8 cellular contexts compared by ENCODE assay signal in the genomic region with DNA sequence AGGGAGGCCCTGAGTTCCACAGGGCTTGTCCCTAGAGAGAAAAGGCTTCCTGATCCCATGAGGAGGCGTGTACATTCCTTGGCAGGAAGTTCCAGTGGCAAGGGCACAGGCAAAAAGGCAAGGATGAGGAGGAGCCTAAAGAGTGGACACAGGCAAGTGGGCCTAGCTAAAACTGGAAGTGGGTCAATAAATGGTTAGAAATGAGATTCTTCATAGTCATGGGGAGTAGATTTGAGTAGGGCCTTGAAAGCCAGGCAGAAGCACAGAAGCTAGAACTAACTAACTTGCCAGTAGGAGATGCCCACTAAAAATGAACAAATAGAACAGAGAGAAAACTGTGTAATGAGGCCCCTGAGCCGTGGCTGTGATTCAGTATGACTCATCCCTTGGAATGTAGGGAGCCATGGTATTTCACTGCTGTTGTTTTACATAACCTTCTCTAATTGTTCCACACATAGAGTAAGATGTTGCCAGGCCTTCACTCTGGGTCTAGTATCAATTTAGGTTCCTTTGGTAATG. TPM values are rescaled to one million over a fixed set of nuclear protein-coding genes. Genes with fewer than 3 reads are reported as not detected.
DNase-seq lines count a peak whose midpoint lies in the region; ATAC-seq, FAIRE-seq and TF ChIP-seq lines count a peak whose summit lies in the region.

No MANE protein-coding gene starts in this region.

- no peaks in the 10 kb centered on the region for H3K9me3 Mint-ChIP-seq in brain

- no peaks in the 10 kb centered on the region for H4K20me1 ChIP-seq in MM.1S (ENCODE audit: insufficient read depth, low read length)

- H3K4me1 ChIP-seq in suprapubic skin (peaks cover 20% of the 10 kb centered on the region), MM.1S (ENCODE audit: low read length) (no peaks in the 10 kb centered on the region)

- no peak overlapping the region for H3K4me3 Mint-ChIP-seq in brain

- H3K27ac ChIP-seq in suprapubic skin (peak overlapping the region; percentile 72), MM.1S (ENCODE audit: low read length) (no peak overlapping the region)

- TF ChIP-seq CTCF in brain (conservative IDR thresholded peaks at IDR 0.05) (no peak), suprapubic skin (IDR thresholded peaks at IDR 0.05) (no peak), MM.1S (IDR thresholded peaks at IDR 0.05; ENCODE audit: low read length) (no peak)

- H3K4me3 ChIP-seq in suprapubic skin (no peak overlapping the region), MM.1S (ENCODE audit: low read length) (no peak overlapping the region), H7 (ENCODE audit: insufficient read depth, low read depth, low read length) (no peak overlapping the region)

- H3K9ac ChIP-seq in MM.1S (ENCODE audit: low read length): no peak overlapping the region

- H2AFZ ChIP-seq in MM.1S (ENCODE audit: low read length): no peak overlapping the region

- no peak overlapping the region for H3K4me2 ChIP-seq in MM.1S (ENCODE audit: low read depth, low read length)

- H3K36me3 Mint-ChIP-seq in brain: peaks cover 31% of the 10 kb centered on the region

- no peak for TF ChIP-seq POLR2A in suprapubic skin (IDR thresholded peaks at IDR 0.05)

- peak; percentile 86 for DNase-seq in HTR-8/SVneo (ENCODE audit: insufficient read length, low spot score)
- peak; percentile 68 for DNase-seq in inferior parietal cortex (ENCODE audit: extremely low spot score)
- DNase-seq in suprapubic skin (ENCODE audit: low spot score in 2 of 2): no peak
- no peak for DNase-seq in MM.1S
- DNase-seq in H7: no peak

- peaks cover 15% of the 10 kb centered on the region for H3K4me1 Mint-ChIP-seq in brain

- H3K27me3 Mint-ChIP-seq in brain: no peaks in the 10 kb centered on the region

- no peaks in the 10 kb centered on the region for H3K36me3 ChIP-seq in suprapubic skin
- H3K36me3 ChIP-seq in MM.1S (replicated peaks; ENCODE audit: insufficient read depth, low read length): no peaks in the 10 kb centered on the region
- peaks cover 7% of the 10 kb centered on the region for H3K36me3 ChIP-seq in H7 (replicated peaks; ENCODE audit: control insufficient read depth, insufficient read depth, low read length)

- H3F3A ChIP-seq in MM.1S (ENCODE audit: insufficient read depth, low read length): no peaks in the 10 kb centered on the region

- no peaks in the 10 kb centered on the region for H3K9me2 ChIP-seq in MM.1S (replicated peaks; ENCODE audit: insufficient read depth, low read length)

- TF ChIP-seq EP300 in suprapubic skin (IDR thresholded peaks at IDR 0.05): no peak

- peak; percentile 66 for FAIRE-seq in HTR-8/SVneo (lab: Jason Lieb, UNC)

- no peaks in the 10 kb centered on the region for H3K9me3 ChIP-seq in suprapubic skin
- no peaks in the 10 kb centered on the region for H3K9me3 ChIP-seq in MM.1S (replicated peaks; ENCODE audit: insufficient read depth, low read length)

- H3K27ac Mint-ChIP-seq in brain: peak overlapping the region; percentile 13 to 92 (median 85)

- H3K27me3 ChIP-seq in suprapubic skin: no peaks in the 10 kb centered on the region
- H3K27me3 ChIP-seq in MM.1S (replicated peaks; ENCODE audit: insufficient read depth, low read length): no peaks in the 10 kb centered on the region
- no peaks in the 10 kb centered on the region for H3K27me3 ChIP-seq in H7 (ENCODE audit: control insufficient read depth, insufficient read depth, low read length)

- ATAC-seq in GM19324 (IDR thresholded peaks at IDR 0.05; ENCODE audit: low FRiP score, unreplicated experiment) (no peak), GM18861 (IDR thresholded peaks at IDR 0.05; ENCODE audit: unreplicated experiment) (no peak)

- H3K79me2 ChIP-seq in MM.1S (ENCODE audit: low read length): no peaks in the 10 kb centered on the region

- 32% methylated on average over 2 of the region's 2 CpGs for WGBS in suprapubic skin

RNA-seq across cellular contexts. Expression of gene MANF, which starts 44.7 kb away (rescaled TPM):
- polyA plus RNA-seq in brain (ENCODE audit: insufficient read depth, low read depth, low replicate concordance): 60.3 TPM
- 10 to 100 TPM; 21.7 to 64.0 (median 52.8) TPM for total RNA-seq in suprapubic skin
- 82.7 and 84.0 TPM in 2 replicates for total RNA-seq in H7 (2014; rRNA removed; shearing (Covaris generic))

RNA-seq across cellular contexts. Expression of gene RBM15B, which starts 50.7 kb away (rescaled TPM):
- polyA plus RNA-seq in brain (ENCODE audit: insufficient read depth, low read depth, low replicate concordance): 25.2 TPM
- total RNA-seq in suprapubic skin: 10 to 100 TPM; 33.6 to 50.9 (median 41.7) TPM
- total RNA-seq in H7 (2014; rRNA removed; shearing (Covaris generic)): 29.3 and 30.0 TPM in 2 replicates

Comparison
In these comparisons a context has a peak if more than half of its experiments do, and no peak if none do; other contexts are left out.
1. DNase-seq: peak in HTR-8/SVneo (single experiment) and inferior parietal cortex (single experiment); none in suprapubic skin (0 of 2), MM.1S (single experiment) and H7 (single experiment).